ENCODE assay signal across 8 cellular contexts in the genomic region with DNA sequence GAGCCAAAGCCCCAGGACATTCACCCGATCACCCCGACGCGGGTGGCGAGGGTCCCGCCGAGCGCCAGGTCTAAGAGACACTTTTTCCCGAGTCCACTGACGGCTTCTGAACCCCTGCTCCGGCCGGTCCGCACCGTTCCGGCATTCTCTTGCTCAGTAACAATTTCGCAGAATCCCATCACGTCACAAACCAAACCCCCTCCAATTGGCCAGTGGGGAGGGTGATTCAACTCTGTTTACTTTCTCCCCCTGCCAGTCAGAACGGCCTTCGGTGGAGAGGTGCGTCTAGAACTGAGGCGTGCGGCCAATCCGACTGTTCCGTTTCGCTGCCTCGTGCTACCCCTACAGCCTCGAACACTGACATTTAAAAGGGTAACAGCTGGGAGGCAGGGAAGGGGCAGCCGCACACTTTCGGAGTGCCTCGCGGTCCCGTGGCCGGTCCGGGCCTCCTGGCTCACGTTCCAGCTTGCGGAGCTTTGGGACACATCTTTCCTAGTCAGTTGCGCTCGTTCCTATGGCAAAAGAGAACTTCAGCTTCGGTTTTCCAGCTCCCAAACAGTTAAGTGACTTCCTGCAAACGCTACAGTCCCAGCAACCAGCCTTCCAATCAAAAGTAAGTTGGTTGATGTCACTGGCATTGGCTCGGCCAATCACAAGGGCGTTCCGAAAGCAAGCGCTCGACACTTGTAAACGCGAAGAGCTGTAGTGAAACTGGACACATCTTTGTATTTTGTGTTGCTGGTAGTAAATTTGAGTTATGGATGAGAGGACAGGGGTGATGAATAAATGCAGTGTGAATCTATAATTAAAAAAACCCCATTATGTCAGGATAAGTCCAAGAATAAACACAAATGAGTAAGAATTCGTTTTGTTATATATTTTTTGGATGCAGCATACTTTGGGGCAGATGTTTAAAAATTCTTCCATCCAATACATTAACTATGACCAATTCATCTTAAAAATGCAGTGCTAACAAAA. TPM values are rescaled to one million over a fixed set of nuclear protein-coding genes. Genes with fewer than 3 reads are reported as not detected.
A peak's percentile ranks its signal among the peaks of the same experiment; 100 is the strongest.
DNase-seq lines count a peak whose midpoint lies in the region; ATAC-seq, FAIRE-seq and TF ChIP-seq lines count a peak whose summit lies in the region.

Gene KLF9, minus strand, starts transcription at position 860 of the 978 bp plus-strand sequence. CDS start 1,294 bp downstream, outside the sequence.

- WGBS in right cardiac atrium, result under 1% methylated on average over 48 of the region's 48 CpGs

- H3K79me2 ChIP-seq in astrocyte (ENCODE audit: insufficient read depth, low read length), result peaks cover 42% of the 10 kb centered on the region

- H3K4me3 ChIP-seq in astrocyte (ENCODE audit: insufficient read depth, low read depth, low read length) (peak within 1 kb of the TSS; percentile 97), right cardiac atrium (ENCODE audit: low read length) (peak within 1 kb of the TSS; percentile 50), uterus (peak within 1 kb of the TSS; percentile 72 to 97)

- peak within 1 kb of the TSS; percentile 74 for H2AFZ ChIP-seq in astrocyte (ENCODE audit: low read depth, low read length)

- H3K4me1 ChIP-seq in astrocyte (ENCODE audit: insufficient read depth, low read length), result peaks cover 34% of the 10 kb centered on the region
- H3K4me1 ChIP-seq in right cardiac atrium (ENCODE audit: control insufficient read depth, insufficient read depth, low read length), result peaks cover 2% of the 10 kb centered on the region
- H3K4me1 ChIP-seq in uterus, result peaks cover 0 to 6% of the 10 kb centered on the region in 2 donors

- peak within 1 kb of the TSS; percentile 100 for H3K9ac ChIP-seq in astrocyte (ENCODE audit: low read length)

- peaks cover 20% of the 10 kb centered on the region for H3K4me1 Mint-ChIP-seq in astrocyte (ENCODE audit: low read depth, unreplicated experiment)

- no peaks in the 10 kb centered on the region for H3K9me3 Mint-ChIP-seq in astrocyte (ENCODE audit: unreplicated experiment)

- H3K27me3 ChIP-seq in astrocyte (ENCODE audit: insufficient read depth, low read length) (no peaks in the 10 kb centered on the region), right cardiac atrium (ENCODE audit: control insufficient read depth, insufficient read depth) (no peaks in the 10 kb centered on the region), uterus (no peaks in the 10 kb centered on the region)

- H3K36me3 ChIP-seq in astrocyte (ENCODE audit: insufficient read depth, low read length), result no peaks in the 10 kb centered on the region
- no peaks in the 10 kb centered on the region for H3K36me3 ChIP-seq in uterus

- ATAC-seq in GM18499 (IDR thresholded peaks at IDR 0.05; ENCODE audit: insufficient read depth, unreplicated experiment), result peak; percentile 45
- ATAC-seq in HG02870 (IDR thresholded peaks at IDR 0.05; ENCODE audit: unreplicated experiment), result peak; percentile 64
- ATAC-seq in right cardiac atrium, result peak; percentile 83

- H3K4me2 ChIP-seq in astrocyte (ENCODE audit: low read length), result peak within 1 kb of the TSS; percentile 88

- no peak for TF ChIP-seq CTCF in astrocyte (IDR thresholded peaks at IDR 0.05; ENCODE audit: insufficient read depth, low read depth, low read length)
- TF ChIP-seq CTCF in uterus (IDR thresholded peaks at IDR 0.05), result no peak

- peak; percentile 87 for FAIRE-seq in astrocyte (lab: Jason Lieb, UNC)

- H3K27ac ChIP-seq in astrocyte (ENCODE audit: low read depth, low read length), result peak within 1 kb of the TSS; percentile 99
- peak within 1 kb of the TSS; percentile 95 for H3K27ac ChIP-seq in right cardiac atrium (ENCODE audit: low read length)
- peak within 1 kb of the TSS; percentile 100 for H3K27ac ChIP-seq in uterus

- H3K4me3 Mint-ChIP-seq in astrocyte (ENCODE audit: unreplicated experiment), result peak within 1 kb of the TSS; percentile 88

- TF ChIP-seq POLR2A in uterus (IDR thresholded peaks at IDR 0.05), result peak; percentile 96 to 97

- H3K27ac Mint-ChIP-seq in astrocyte (ENCODE audit: unreplicated experiment), result peak within 1 kb of the TSS; percentile 93

- intact Hi-C loops in right cardiac atrium (cut with DNase I) (loop anchor here (2.0 to 10.0 kb wide), 7 partner anchors 62 to 191 kb away; no protein-coding TSS in a partner anchor), uterus (cut with DNase I; ENCODE audit: low total_unique reads) (loop anchor here (5.0 kb wide), 1 partner anchor 188 kb away; no protein-coding TSS in a partner anchor)

- H3K27me3 Mint-ChIP-seq in astrocyte (ENCODE audit: low read depth, unreplicated experiment), result no peaks in the 10 kb centered on the region

- peak; percentile 26 to 33 for DNase-seq in NCI-H1930 (lab: John Stamatoyannopoulos, UW)
- peak; percentile 79 for DNase-seq in T-helper 9 cell
- peak; percentile 98 for DNase-seq in astrocyte (ENCODE audit: low read depth)
- DNase-seq in right cardiac atrium, result peak; percentile 94 to 97 (median 96)
- peak; percentile 99 for DNase-seq in putamen (ENCODE audit: low spot score)
- DNase-seq in uterus, result peak; percentile 93 to 98

- peaks cover 11% of the 10 kb centered on the region for H4K20me1 ChIP-seq in astrocyte (ENCODE audit: insufficient read depth, low read length)

- H3K9me3 ChIP-seq in astrocyte (ENCODE audit: insufficient read depth, low read depth, low read length) (no peaks in the 10 kb centered on the region), right cardiac atrium (ENCODE audit: control insufficient read depth, low read length) (no peaks in the 10 kb centered on the region), uterus (no peaks in the 10 kb centered on the region)

- H3K36me3 Mint-ChIP-seq in astrocyte (ENCODE audit: low read depth, unreplicated experiment), result no peaks in the 10 kb centered on the region

RNA-seq across cellular contexts. Expression of gene KLF9, which starts in this region (rescaled TPM):
- total RNA-seq in astrocyte, result 4.7 and 4.9 TPM in 2 replicates
- 10 to 100 TPM; 59.3 to 76.6 (median 72.6) TPM for total RNA-seq in right cardiac atrium
- polyA plus RNA-seq in right cardiac atrium, result 39.5 TPM
- total RNA-seq in uterus, result 100 to 1,000 TPM in 2 of 4 donors, 10 to 100 TPM in 2; 19.1 to 146 (median 98.7) TPM

Comparison
In these comparisons a context has a peak if more than half of its experiments do, and no peak if none do; other contexts are left out.
1. Peak in every context shown above with its lines: DNase-seq, ATAC-seq, H3K4me3 ChIP-seq and H3K27ac ChIP-seq.
2. DNase-seq: peak in every context shown above with its lines; median percentile 99 in putamen; 98 in astrocyte; 96 in right cardiac atrium; 96 in uterus; 79 in T-helper 9 cell; 30 in NCI-H1930.